In the genomic region with DNA sequence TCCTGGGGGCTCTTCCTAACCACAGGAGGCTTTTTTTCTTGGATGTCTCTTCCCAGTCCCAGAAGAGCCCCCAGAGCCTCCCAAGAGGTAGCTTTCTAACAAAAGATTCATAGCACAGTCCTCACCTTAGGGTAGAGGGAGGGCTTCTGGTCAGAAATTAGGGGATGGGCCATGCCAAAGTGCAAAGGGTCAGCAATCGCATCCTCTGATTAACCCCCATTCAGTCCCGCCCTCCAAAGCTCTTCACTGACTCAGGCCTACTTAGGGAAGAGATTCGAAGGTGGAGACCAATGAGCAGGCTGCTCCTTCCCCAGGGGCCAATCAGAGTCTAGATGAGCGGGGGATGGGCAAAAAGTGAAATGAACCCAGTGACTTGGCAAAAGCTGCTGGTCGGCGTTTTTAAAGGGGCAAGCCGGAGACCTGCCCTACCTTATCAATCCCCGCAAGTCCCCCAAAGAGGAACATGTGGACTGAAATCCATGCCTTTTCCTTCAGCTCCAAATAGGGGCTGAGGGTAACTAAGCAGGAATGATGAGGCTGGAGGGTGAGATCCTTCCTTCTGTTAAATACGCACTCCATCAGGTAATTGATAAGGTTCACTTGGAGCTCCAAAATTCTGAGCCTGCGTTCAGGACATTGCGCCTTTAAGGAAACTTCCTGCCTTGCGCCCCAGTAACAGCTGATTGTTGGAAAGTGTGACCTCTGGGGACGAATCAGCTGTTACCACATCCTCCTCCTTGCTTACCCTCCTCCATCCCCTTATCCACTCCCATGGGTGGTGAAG, we compare ENCODE assay signal across 8 cellular contexts. TPM values are rescaled to one million over a fixed set of nuclear protein-coding genes. Genes with fewer than 3 reads are reported as not detected.
DNase-seq lines count a peak whose midpoint lies in the region; ATAC-seq and TF ChIP-seq lines count a peak whose summit lies in the region.

No MANE protein-coding gene starts in this region.

- H3K36me3 ChIP-seq in BJ (ENCODE audit: control insufficient read depth, insufficient read depth, low read length) (peaks cover 22% of the 10 kb centered on the region), left lung (peaks cover 0 to 25% of the 10 kb centered on the region in 2 donors)

- H3K27me3 ChIP-seq in BJ (ENCODE audit: control insufficient read depth, insufficient read depth, low read length) (no peaks in the 10 kb centered on the region), left lung (no peaks in the 10 kb centered on the region)

- intact Hi-C loops in left lung (cut with DNase I) = no loop called here

- H3K4me1 ChIP-seq in left lung = peaks cover 34 to 65% of the 10 kb centered on the region in 2 donors

- POLR2A ChIA-PET in BJ (lab: Charles Lee) = interaction anchor here (0.5 to 1.6 kb wide), 10 partner anchors 9 to 684 kb away, joined by 3 to 18 read pairs (median 4); no protein-coding TSS in a partner anchor

- DNase-seq in BJ (ENCODE audit: low read depth) (peak; percentile 94), NCI-H69 (lab: John Stamatoyannopoulos, UW) (peak; percentile 96), dermis microvascular lymphatic vessel endothelial cell (ENCODE audit: low read depth in 2 of 2) (peak; percentile 92 to 99), left lung (peak; percentile 85 to 93)
- peak; percentile 57 to 90 for DNase-seq in activated CD4-positive, alpha-beta T cell treated with anti-CD3 and anti-CD28 coated beads, Interleukin-2, amount 50 U/mL, for 24 hours (ENCODE audit: low read depth in 1 of 2, low spot score in 1 of 2)
- DNase-seq in stimulated activated CD4-positive, alpha-beta T cell treated with anti-CD3 and anti-CD28 coated beads, Interleukin-2, amount 100 ng/mL, for 4 hours (ENCODE audit: low read depth) = peak; percentile 77

- TF ChIP-seq CTCF in BJ (IDR thresholded peaks at IDR 0.05; ENCODE audit: insufficient read depth, low read depth, low read length) (no peak), left lung (IDR thresholded peaks at IDR 0.05) (no peak)

- CTCF ChIA-PET in BJ (lab: Yijun Ruan, JAX) = interaction anchor here (0.6 to 10.5 kb wide), 12 partner anchors 37 to 664 kb away, joined by 3 to 224 read pairs (median 4); a partner anchor contains a TSS

- ATAC-seq in GM19324 (IDR thresholded peaks at IDR 0.05; ENCODE audit: low FRiP score, unreplicated experiment) (peak; percentile 39), HG03469 (IDR thresholded peaks at IDR 0.05; ENCODE audit: unreplicated experiment) (peak; percentile 27), left lung (peak; percentile 72)

- H3K4me3 ChIP-seq in BJ (ENCODE audit: low read depth, low read length) (peak overlapping the region; percentile 73), left lung (peak overlapping the region; percentile 61 to 97)

- no peaks in the 10 kb centered on the region for H3K9me3 ChIP-seq in left lung

- peak overlapping the region; percentile 99 to 100 for H3K27ac ChIP-seq in left lung

RNA-seq across cellular contexts. Expression of a gene that starts 6.9 kb away (rescaled TPM):
- 2.5 and 3.9 TPM in 2 replicates for polyA plus RNA-seq in BJ (2011; rRNA removed)
- 2.6 and 3.4 TPM in 2 replicates for polyA minus RNA-seq in BJ (2011; rRNA and poly(A)+ RNA removed)
- 1.4 and 1.5 TPM in 2 replicates for total RNA-seq in dermis microvascular lymphatic vessel endothelial cell
- 10 to 100 TPM in 1 of 2 donors, 1 to 10 TPM in 1; 7.3 to 14.4 TPM for total RNA-seq in left lung

RNA-seq across cellular contexts. Expression of a gene that starts 7.4 kb away (rescaled TPM):
- polyA plus RNA-seq in BJ (2011; rRNA removed) = 3.0 and 4.8 TPM in 2 replicates
- polyA minus RNA-seq in BJ (2011; rRNA and poly(A)+ RNA removed) = 5.9 and 6.3 TPM in 2 replicates
- total RNA-seq in dermis microvascular lymphatic vessel endothelial cell (7.8 and 11.4 TPM in 2 replicates), left lung (10 to 100 TPM; 31.8 to 44.2 TPM)

RNA-seq across cellular contexts. Expression of a gene that starts 25.6 kb away (rescaled TPM):
- 0.02 TPM in 1 of 2 replicates, not detected in the other for polyA plus RNA-seq in BJ (2011; rRNA removed)
- polyA minus RNA-seq in BJ (2011; rRNA and poly(A)+ RNA removed) = 0.15 TPM in 1 of 2 replicates, not detected in the other
- under 0.01 TPM in 1 of 2 replicates, not detected in the other for total RNA-seq in dermis microvascular lymphatic vessel endothelial cell
- 10 to 100 TPM in 1 of 2 donors, 1 to 10 TPM in 1; 4.2 to 32.6 TPM for total RNA-seq in left lung

RNA-seq across cellular contexts. Expression of a gene that starts 32.4 kb away (rescaled TPM):
- polyA plus RNA-seq in BJ (2011; rRNA removed) = 113 and 194 TPM in 2 replicates
- polyA minus RNA-seq in BJ (2011; rRNA and poly(A)+ RNA removed) = 292 and 302 TPM in 2 replicates
- total RNA-seq in dermis microvascular lymphatic vessel endothelial cell (72.7 and 94.3 TPM in 2 replicates), left lung (100 to 1,000 TPM; 230 to 268 TPM)

RNA-seq across cellular contexts. Expression of a gene that starts 44.8 kb away (rescaled TPM):
- 174 and 221 TPM in 2 replicates for polyA plus RNA-seq in BJ (2011; rRNA removed)
- 23.8 and 25.7 TPM in 2 replicates for polyA minus RNA-seq in BJ (2011; rRNA and poly(A)+ RNA removed)
- total RNA-seq in dermis microvascular lymphatic vessel endothelial cell (not detected in 2 replicates), left lung (100 to 1,000 TPM; 218 to 224 TPM)

Comparison
In these comparisons a context has a peak if more than half of its experiments do, and no peak if none do; other contexts are left out.
1. Peak in every context shown above with its lines: DNase-seq, ATAC-seq, H3K4me3 ChIP-seq and H3K27ac ChIP-seq.